In the genomic region with DNA sequence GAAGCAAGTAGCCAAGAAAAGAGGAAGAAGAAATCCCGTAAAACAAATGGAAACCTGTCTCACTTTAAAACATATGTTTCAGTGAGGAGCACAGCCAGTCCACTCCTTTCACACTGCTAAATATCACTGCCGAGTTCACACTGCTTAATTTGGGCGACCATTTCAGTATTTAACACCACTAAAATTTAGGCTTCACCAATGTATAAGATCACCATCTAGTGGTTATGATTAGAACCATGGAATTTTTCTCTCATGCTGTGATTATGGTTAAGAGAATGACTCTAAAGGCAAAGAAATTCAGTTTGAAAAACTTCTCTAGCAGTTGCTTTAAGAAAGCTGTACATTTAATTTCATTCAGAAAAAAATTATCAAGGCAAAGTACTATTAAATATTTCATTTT, we compare ENCODE assay signal across 1 cellular context.
TF ChIP-seq lines count a peak whose summit lies in the region.

No MANE protein-coding gene starts in this region.

TF ChIP-seq in H1, 55 proteins besides CTCF, POLR2A, EP300 and RAD21 (continued from another document):
- TF ChIP-seq, protein P1, sequence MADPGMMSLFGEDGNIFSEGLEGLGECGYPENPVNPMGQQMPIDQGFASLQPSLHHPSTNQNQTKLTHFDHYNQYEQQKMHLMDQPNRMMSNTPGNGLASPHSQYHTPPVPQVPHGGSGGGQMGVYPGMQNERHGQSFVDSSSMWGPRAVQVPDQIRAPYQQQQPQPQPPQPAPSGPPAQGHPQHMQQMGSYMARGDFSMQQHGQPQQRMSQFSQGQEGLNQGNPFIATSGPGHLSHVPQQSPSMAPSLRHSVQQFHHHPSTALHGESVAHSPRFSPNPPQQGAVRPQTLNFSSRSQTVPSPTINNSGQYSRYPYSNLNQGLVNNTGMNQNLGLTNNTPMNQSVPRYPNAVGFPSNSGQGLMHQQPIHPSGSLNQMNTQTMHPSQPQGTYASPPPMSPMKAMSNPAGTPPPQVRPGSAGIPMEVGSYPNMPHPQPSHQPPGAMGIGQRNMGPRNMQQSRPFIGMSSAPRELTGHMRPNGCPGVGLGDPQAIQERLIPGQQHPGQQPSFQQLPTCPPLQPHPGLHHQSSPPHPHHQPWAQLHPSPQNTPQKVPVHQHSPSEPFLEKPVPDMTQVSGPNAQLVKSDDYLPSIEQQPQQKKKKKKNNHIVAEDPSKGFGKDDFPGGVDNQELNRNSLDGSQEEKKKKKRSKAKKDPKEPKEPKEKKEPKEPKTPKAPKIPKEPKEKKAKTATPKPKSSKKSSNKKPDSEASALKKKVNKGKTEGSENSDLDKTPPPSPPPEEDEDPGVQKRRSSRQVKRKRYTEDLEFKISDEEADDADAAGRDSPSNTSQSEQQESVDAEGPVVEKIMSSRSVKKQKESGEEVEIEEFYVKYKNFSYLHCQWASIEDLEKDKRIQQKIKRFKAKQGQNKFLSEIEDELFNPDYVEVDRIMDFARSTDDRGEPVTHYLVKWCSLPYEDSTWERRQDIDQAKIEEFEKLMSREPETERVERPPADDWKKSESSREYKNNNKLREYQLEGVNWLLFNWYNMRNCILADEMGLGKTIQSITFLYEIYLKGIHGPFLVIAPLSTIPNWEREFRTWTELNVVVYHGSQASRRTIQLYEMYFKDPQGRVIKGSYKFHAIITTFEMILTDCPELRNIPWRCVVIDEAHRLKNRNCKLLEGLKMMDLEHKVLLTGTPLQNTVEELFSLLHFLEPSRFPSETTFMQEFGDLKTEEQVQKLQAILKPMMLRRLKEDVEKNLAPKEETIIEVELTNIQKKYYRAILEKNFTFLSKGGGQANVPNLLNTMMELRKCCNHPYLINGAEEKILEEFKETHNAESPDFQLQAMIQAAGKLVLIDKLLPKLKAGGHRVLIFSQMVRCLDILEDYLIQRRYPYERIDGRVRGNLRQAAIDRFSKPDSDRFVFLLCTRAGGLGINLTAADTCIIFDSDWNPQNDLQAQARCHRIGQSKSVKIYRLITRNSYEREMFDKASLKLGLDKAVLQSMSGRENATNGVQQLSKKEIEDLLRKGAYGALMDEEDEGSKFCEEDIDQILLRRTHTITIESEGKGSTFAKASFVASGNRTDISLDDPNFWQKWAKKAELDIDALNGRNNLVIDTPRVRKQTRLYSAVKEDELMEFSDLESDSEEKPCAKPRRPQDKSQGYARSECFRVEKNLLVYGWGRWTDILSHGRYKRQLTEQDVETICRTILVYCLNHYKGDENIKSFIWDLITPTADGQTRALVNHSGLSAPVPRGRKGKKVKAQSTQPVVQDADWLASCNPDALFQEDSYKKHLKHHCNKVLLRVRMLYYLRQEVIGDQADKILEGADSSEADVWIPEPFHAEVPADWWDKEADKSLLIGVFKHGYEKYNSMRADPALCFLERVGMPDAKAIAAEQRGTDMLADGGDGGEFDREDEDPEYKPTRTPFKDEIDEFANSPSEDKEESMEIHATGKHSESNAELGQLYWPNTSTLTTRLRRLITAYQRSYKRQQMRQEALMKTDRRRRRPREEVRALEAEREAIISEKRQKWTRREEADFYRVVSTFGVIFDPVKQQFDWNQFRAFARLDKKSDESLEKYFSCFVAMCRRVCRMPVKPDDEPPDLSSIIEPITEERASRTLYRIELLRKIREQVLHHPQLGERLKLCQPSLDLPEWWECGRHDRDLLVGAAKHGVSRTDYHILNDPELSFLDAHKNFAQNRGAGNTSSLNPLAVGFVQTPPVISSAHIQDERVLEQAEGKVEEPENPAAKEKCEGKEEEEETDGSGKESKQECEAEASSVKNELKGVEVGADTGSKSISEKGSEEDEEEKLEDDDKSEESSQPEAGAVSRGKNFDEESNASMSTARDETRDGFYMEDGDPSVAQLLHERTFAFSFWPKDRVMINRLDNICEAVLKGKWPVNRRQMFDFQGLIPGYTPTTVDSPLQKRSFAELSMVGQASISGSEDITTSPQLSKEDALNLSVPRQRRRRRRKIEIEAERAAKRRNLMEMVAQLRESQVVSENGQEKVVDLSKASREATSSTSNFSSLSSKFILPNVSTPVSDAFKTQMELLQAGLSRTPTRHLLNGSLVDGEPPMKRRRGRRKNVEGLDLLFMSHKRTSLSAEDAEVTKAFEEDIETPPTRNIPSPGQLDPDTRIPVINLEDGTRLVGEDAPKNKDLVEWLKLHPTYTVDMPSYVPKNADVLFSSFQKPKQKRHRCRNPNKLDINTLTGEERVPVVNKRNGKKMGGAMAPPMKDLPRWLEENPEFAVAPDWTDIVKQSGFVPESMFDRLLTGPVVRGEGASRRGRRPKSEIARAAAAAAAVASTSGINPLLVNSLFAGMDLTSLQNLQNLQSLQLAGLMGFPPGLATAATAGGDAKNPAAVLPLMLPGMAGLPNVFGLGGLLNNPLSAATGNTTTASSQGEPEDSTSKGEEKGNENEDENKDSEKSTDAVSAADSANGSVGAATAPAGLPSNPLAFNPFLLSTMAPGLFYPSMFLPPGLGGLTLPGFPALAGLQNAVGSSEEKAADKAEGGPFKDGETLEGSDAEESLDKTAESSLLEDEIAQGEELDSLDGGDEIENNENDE (IDR thresholded peaks at IDR 0.05; ENCODE audit: insufficient replicate concordance, low read length), result no peak
- TF ChIP-seq ASH2L (IDR thresholded peaks at IDR 0.05; ENCODE audit: low read length) (no peak), SRF (IDR thresholded peaks at IDR 0.05; ENCODE audit: low read depth, low read length) (no peak)
- TF ChIP-seq, protein P2, sequence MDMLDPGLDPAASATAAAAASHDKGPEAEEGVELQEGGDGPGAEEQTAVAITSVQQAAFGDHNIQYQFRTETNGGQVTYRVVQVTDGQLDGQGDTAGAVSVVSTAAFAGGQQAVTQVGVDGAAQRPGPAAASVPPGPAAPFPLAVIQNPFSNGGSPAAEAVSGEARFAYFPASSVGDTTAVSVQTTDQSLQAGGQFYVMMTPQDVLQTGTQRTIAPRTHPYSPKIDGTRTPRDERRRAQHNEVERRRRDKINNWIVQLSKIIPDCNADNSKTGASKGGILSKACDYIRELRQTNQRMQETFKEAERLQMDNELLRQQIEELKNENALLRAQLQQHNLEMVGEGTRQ (IDR thresholded peaks at IDR 0.05; ENCODE audit: low read length), result no peak
